In genomic region chr2:72953976-72954375, GRCh38 we compare ENCODE assay signal across 16 cellular contexts. TPM values are rescaled to one million over a fixed set of nuclear protein-coding genes. Genes with fewer than 3 reads are reported as not detected.
DNase-seq lines count a peak whose midpoint lies in the region; ATAC-seq and TF ChIP-seq lines count a peak whose summit lies in the region.
"Had no signal": no experiment of that assay in that cellular context is flagged by ENCODE, and none has a peak within 500 bp of the region (broad histone marks: within the 10 kb centered on the region; RNA-seq: fewer than 3 reads in every experiment).

No MANE protein-coding gene starts in this region.

- H3K4me3 Mint-ChIP-seq in CD8-positive, alpha-beta memory T cell = peak overlapping the region; percentile 78 to 95 (median 86)
- H3K4me3 Mint-ChIP-seq in activated CD8-positive, alpha-beta T cell treated with anti-CD3 and anti-CD28 coated beads, Interleukin-2, amount 10 ng/mL, durations not matched to agents 7 days and 5 days = peak overlapping the region; percentile 79
- peak overlapping the region in 7 of 10 donors; percentile 16 to 95 (median 60) for H3K4me3 Mint-ChIP-seq in naive thymus-derived CD4-positive, alpha-beta T cell
- no peak overlapping the region for H3K4me3 Mint-ChIP-seq in progenitor cell of endocrine pancreas (ENCODE audit: low read depth)
- H3K4me3 Mint-ChIP-seq: nephron progenitor cell had no signal

- H3K27ac Mint-ChIP-seq in CD8-positive, alpha-beta memory T cell = peak overlapping the region; percentile 77 to 99 (median 86)
- peak overlapping the region; percentile 92 for H3K27ac Mint-ChIP-seq in activated CD8-positive, alpha-beta T cell treated with anti-CD3 and anti-CD28 coated beads, Interleukin-2, amount 10 ng/mL, durations not matched to agents 7 days and 5 days
- peak overlapping the region in 4 of 9 donors; percentile 25 to 96 (median 43) for H3K27ac Mint-ChIP-seq in naive thymus-derived CD4-positive, alpha-beta T cell
- no peak overlapping the region for H3K27ac Mint-ChIP-seq in progenitor cell of endocrine pancreas
- H3K27ac Mint-ChIP-seq: nephron progenitor cell had no signal

- TF ChIP-seq POLR2A in GM19099 (IDR thresholded peaks at IDR 0.05; ENCODE audit: extremely low read depth, insufficient read length, low read depth) = peak; percentile 16

- peaks cover 32 to 43% (median 36%) of the 10 kb centered on the region in 3 donors for H3K4me1 Mint-ChIP-seq in CD8-positive, alpha-beta memory T cell
- H3K4me1 Mint-ChIP-seq in activated CD8-positive, alpha-beta T cell treated with anti-CD3 and anti-CD28 coated beads, Interleukin-2, amount 10 ng/mL, durations not matched to agents 7 days and 5 days (ENCODE audit: low read depth) = peaks cover 40% of the 10 kb centered on the region
- peaks cover 13 to 35% (median 16%) of the 10 kb centered on the region in 7 donors for H3K4me1 Mint-ChIP-seq in naive thymus-derived CD4-positive, alpha-beta T cell
- H3K4me1 Mint-ChIP-seq in progenitor cell of endocrine pancreas (ENCODE audit: low read depth) = peaks cover 26% of the 10 kb centered on the region

- no peaks in the 10 kb centered on the region for H3K9me3 Mint-ChIP-seq in CD8-positive, alpha-beta memory T cell
- no peaks in the 10 kb centered on the region for H3K9me3 Mint-ChIP-seq in activated CD8-positive, alpha-beta T cell treated with anti-CD3 and anti-CD28 coated beads, Interleukin-2, amount 10 ng/mL, durations not matched to agents 7 days and 5 days (ENCODE audit: insufficient read depth)
- no peaks in the 10 kb centered on the region for H3K9me3 Mint-ChIP-seq in naive thymus-derived CD4-positive, alpha-beta T cell
- no peaks in the 10 kb centered on the region for H3K9me3 Mint-ChIP-seq in progenitor cell of endocrine pancreas (ENCODE audit: low read depth)
- H3K9me3 Mint-ChIP-seq: nephron progenitor cell had no signal

- H3K27me3 Mint-ChIP-seq in CD8-positive, alpha-beta memory T cell = no peaks in the 10 kb centered on the region
- H3K27me3 Mint-ChIP-seq in activated CD8-positive, alpha-beta T cell treated with anti-CD3 and anti-CD28 coated beads, Interleukin-2, amount 10 ng/mL, durations not matched to agents 7 days and 5 days (ENCODE audit: low read depth) = no peaks in the 10 kb centered on the region
- peaks cover 0 to under 1% (median 0%) of the 10 kb centered on the region in 5 donors for H3K27me3 Mint-ChIP-seq in naive thymus-derived CD4-positive, alpha-beta T cell
- no peaks in the 10 kb centered on the region for H3K27me3 Mint-ChIP-seq in progenitor cell of endocrine pancreas

- CTCF ChIA-PET in CD8-positive, alpha-beta memory T cell (lab: Charles Lee) = interaction anchor here (1.8 kb wide), 1 partner anchor 20 kb away, joined by 9 read pairs; no protein-coding TSS in a partner anchor
- CTCF ChIA-PET in activated CD8-positive, alpha-beta T cell treated with anti-CD3 and anti-CD28 coated beads, Interleukin-2, amount 10 ng/mL, durations not matched to agents 7 days and 5 days (lab: Charles Lee) = interaction anchor here (0.8 to 5.9 kb wide), 10 partner anchors 20 to 223 kb away, joined by 3 to 31 read pairs (median 4); partner anchors contain the start of gene SPR
- CTCF ChIA-PET in naive thymus-derived CD4-positive, alpha-beta T cell (lab: Charles Lee) = interaction anchor here (0.8 kb wide), 1 partner anchor 19 kb away, joined by 3 read pairs; no protein-coding TSS in a partner anchor

- H3K27me3 ChIP-seq in CD8-positive, alpha-beta memory T cell (ENCODE audit: insufficient read depth, low read length, poor library complexity, severe bottlenecking) = no peaks in the 10 kb centered on the region
- no peaks in the 10 kb centered on the region for H3K27me3 ChIP-seq in naive thymus-derived CD4-positive, alpha-beta T cell (ENCODE audit: control insufficient read depth in 2 of 2, insufficient read depth in 2 of 2, low read length in 2 of 2)

- H3K36me3 ChIP-seq in CD8-positive, alpha-beta memory T cell (ENCODE audit: insufficient read depth, low read length) = no peaks in the 10 kb centered on the region
- H3K36me3 ChIP-seq in naive thymus-derived CD4-positive, alpha-beta T cell (ENCODE audit: control insufficient read depth in 2 of 3, insufficient read depth in 3 of 3, low read length in 3 of 3) = no peaks in the 10 kb centered on the region
- H3K36me3 ChIP-seq: left ventricle myocardium inferior, thoracic aorta had no signal

- POLR2A ChIA-PET in CD8-positive, alpha-beta memory T cell (lab: Charles Lee) = no interaction called here
- POLR2A ChIA-PET in activated CD8-positive, alpha-beta T cell treated with anti-CD3 and anti-CD28 coated beads, Interleukin-2, amount 10 ng/mL, durations not matched to agents 7 days and 5 days (lab: Charles Lee) = interaction anchor here (1.1 to 1.5 kb wide), 4 partner anchors 10 to 28 kb away, joined by 3 to 6 read pairs (median 4); no protein-coding TSS in a partner anchor
- POLR2A ChIA-PET in naive thymus-derived CD4-positive, alpha-beta T cell (lab: Charles Lee) = no interaction called here

- H3K4me1 ChIP-seq in CD8-positive, alpha-beta memory T cell (ENCODE audit: insufficient read depth, low read length) = peaks cover 18% of the 10 kb centered on the region
- H3K4me1 ChIP-seq in naive thymus-derived CD4-positive, alpha-beta T cell (ENCODE audit: control insufficient read depth in 2 of 2, insufficient read depth in 2 of 2, low read length in 2 of 2) = peaks cover 0 to 4% of the 10 kb centered on the region in 2 donors

- intact Hi-C loops in naive thymus-derived CD4-positive, alpha-beta T cell (cut with micrococcal nuclease) = no loop called here

- peaks cover 0 to 3% (median 1%) of the 10 kb centered on the region in 3 donors for H3K36me3 Mint-ChIP-seq in CD8-positive, alpha-beta memory T cell
- H3K36me3 Mint-ChIP-seq in activated CD8-positive, alpha-beta T cell treated with anti-CD3 and anti-CD28 coated beads, Interleukin-2, amount 10 ng/mL, durations not matched to agents 7 days and 5 days (ENCODE audit: low read depth) = peaks cover 10% of the 10 kb centered on the region
- peaks cover 0 to 14% (median 0%) of the 10 kb centered on the region in 5 donors for H3K36me3 Mint-ChIP-seq in naive thymus-derived CD4-positive, alpha-beta T cell
- H3K36me3 Mint-ChIP-seq in progenitor cell of endocrine pancreas (ENCODE audit: insufficient read depth) = peaks cover 3% of the 10 kb centered on the region

- peak in 2 of 5 donors; percentile 8 to 54 for DNase-seq in CD8-positive, alpha-beta memory T cell
- DNase-seq in activated CD8-positive, alpha-beta T cell treated with anti-CD3 and anti-CD28 coated beads, Interleukin-2, amount 10 ng/mL, durations not matched to agents 7 days and 5 days = peak; percentile 84
- DNase-seq in naive thymus-derived CD4-positive, alpha-beta T cell = peak in 3 of 9 donors; percentile 1 to 39 (median 5)
- no peak for DNase-seq in coronary artery (ENCODE audit: low spot score)
- DNase-seq in progenitor cell of endocrine pancreas (ENCODE audit: low spot score, unreplicated experiment) = no peak
- no peak for DNase-seq in Ammon's horn (ENCODE audit: low spot score)
- DNase-seq: Caco-2, hippocampal formation, left ventricle myocardium inferior, NCI-H1694, NCI-H82, nephron progenitor cell, Right ventricle myocardium superior had no signal

- no peak for TF ChIP-seq CTCF in coronary artery (IDR thresholded peaks at IDR 0.05)
- no peak for TF ChIP-seq CTCF in progenitor cell of endocrine pancreas (IDR thresholded peaks at IDR 0.05; ENCODE audit: unreplicated experiment)

- no peaks in the 10 kb centered on the region for H3K9me3 ChIP-seq in CD8-positive, alpha-beta memory T cell (ENCODE audit: low read length)
- H3K9me3 ChIP-seq in naive thymus-derived CD4-positive, alpha-beta T cell (ENCODE audit: control insufficient read depth in 2 of 3, low read length in 3 of 3) = no peaks in the 10 kb centered on the region
- H3K9me3 ChIP-seq: Caco-2, left ventricle myocardium inferior, thoracic aorta had no signal

- H3K4me3 ChIP-seq in CD8-positive, alpha-beta memory T cell (ENCODE audit: low read length) = peak overlapping the region; percentile 53
- peak overlapping the region; percentile 26 for H3K4me3 ChIP-seq in naive thymus-derived CD4-positive, alpha-beta T cell (ENCODE audit: low read length)
- no peak overlapping the region for H3K4me3 ChIP-seq in coronary artery
- H3K4me3 ChIP-seq: left ventricle myocardium inferior, thoracic aorta had no signal

- ATAC-seq in activated CD8-positive, alpha-beta T cell treated with anti-CD3 and anti-CD28 coated beads, Interleukin-2, amount 10 ng/mL, durations not matched to agents 7 days and 5 days = peak; percentile 96
- ATAC-seq in naive thymus-derived CD4-positive, alpha-beta T cell = peak; percentile 73
- ATAC-seq in GM19463 (IDR thresholded peaks at IDR 0.05; ENCODE audit: unreplicated experiment) = no peak

- peak overlapping the region; percentile 40 for H3K27ac ChIP-seq in CD8-positive, alpha-beta memory T cell (ENCODE audit: low read depth, low read length)
- no peak overlapping the region for H3K27ac ChIP-seq in naive thymus-derived CD4-positive, alpha-beta T cell (ENCODE audit: low read depth, low read length)
- H3K27ac ChIP-seq in coronary artery = no peak overlapping the region
- H3K27ac ChIP-seq: left ventricle myocardium inferior, thoracic aorta had no signal

RNA-seq across cellular contexts. Expression of gene EMX1, which starts 36.7 kb away (rescaled TPM):
- under 1 TPM; 0.57 to 0.82 TPM for total RNA-seq in CD8-positive, alpha-beta memory T cell
- not detected for polyA plus RNA-seq in CD8-positive, alpha-beta memory T cell
- total RNA-seq in activated CD8-positive, alpha-beta T cell treated with anti-CD3 and anti-CD28 coated beads, Interleukin-2, amount 10 ng/mL, durations not matched to agents 7 days and 5 days = not detected
- total RNA-seq in naive thymus-derived CD4-positive, alpha-beta T cell = not detected
- not detected for polyA plus RNA-seq in naive thymus-derived CD4-positive, alpha-beta T cell
- total RNA-seq in progenitor cell of endocrine pancreas = 0.69 and 0.71 TPM in 2 replicates
- total RNA-seq: left ventricle myocardium inferior, Right ventricle myocardium superior, thoracic aorta had no signal
